In the genomic region with DNA sequence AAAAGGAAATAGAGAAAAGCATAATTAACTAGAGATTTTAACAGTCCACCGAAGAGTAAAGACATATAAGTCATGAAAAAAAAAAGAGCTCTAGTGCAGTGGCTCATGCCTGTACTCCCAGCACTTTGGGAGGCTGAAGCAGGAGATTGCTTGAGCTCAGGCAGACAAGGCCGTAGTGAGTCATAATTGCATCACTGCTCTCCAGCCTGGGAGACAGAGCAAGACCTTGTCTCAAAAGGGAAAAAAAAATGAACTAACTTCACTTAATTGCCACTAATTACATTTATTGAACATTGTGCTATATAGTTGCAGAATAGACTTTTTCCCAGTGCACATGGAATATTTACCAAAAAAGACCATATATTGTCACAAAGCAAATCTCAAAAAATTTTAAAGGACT, we compare ENCODE assay signal across 10 cellular contexts.
DNase-seq lines count a peak whose midpoint lies in the region; TF ChIP-seq lines count a peak whose summit lies in the region.
"Had no signal": no experiment of that assay in that cellular context is flagged by ENCODE, and none has a peak within 500 bp of the region (broad histone marks: within the 10 kb centered on the region; RNA-seq: fewer than 3 reads in every experiment).

No MANE protein-coding gene starts in this region.

- no peaks in the 10 kb centered on the region for H3K79me2 ChIP-seq in hepatocyte

- H3K4me3 ChIP-seq in BJ (ENCODE audit: low read depth, low read length) (no peak overlapping the region), hepatocyte (no peak overlapping the region)

- no peaks in the 10 kb centered on the region for H3K9me2 ChIP-seq in hepatocyte (replicated peaks; ENCODE audit: insufficient read depth)

- no peak overlapping the region for H2AFZ ChIP-seq in hepatocyte

- POLR2A ChIA-PET in BJ (lab: Charles Lee) = interaction anchor here (0.6 to 0.7 kb wide), 2 partner anchors 39 to 136 kb away, joined by 3 to 7 read pairs; no protein-coding TSS in a partner anchor

- CTCF ChIA-PET in BJ (lab: Yijun Ruan, JAX) = no interaction called here

- no peaks in the 10 kb centered on the region for H3K36me3 ChIP-seq in BJ (ENCODE audit: control insufficient read depth, insufficient read depth, low read length)
- no peaks in the 10 kb centered on the region for H3K36me3 ChIP-seq in hepatocyte (replicated peaks; ENCODE audit: insufficient read depth, low read depth)

- intact Hi-C loops in posterior vena cava (cut with DNase I) = no loop called here

- H3K27ac ChIP-seq in hepatocyte = no peak overlapping the region

- 57% methylated on average over 2 of the region's 2 CpGs for WGBS in hepatocyte (ENCODE audit: low lambda C conversion rate, missing lambda C conversion rate)

- H4K20me1 ChIP-seq in hepatocyte (ENCODE audit: insufficient read depth, poor library complexity, severe bottlenecking) = no peaks in the 10 kb centered on the region

- no peaks in the 10 kb centered on the region for H3K9me3 ChIP-seq in hepatocyte (ENCODE audit: low read depth)

- TF ChIP-seq CTCF in BJ (IDR thresholded peaks at IDR 0.05; ENCODE audit: insufficient read depth, low read depth, low read length) = no peak
- no peak for TF ChIP-seq CTCF in hepatocyte (IDR thresholded peaks at IDR 0.05; ENCODE audit: poor library complexity)

- DNase-seq in BJ (ENCODE audit: low read depth) (peak; percentile 64), HT1080 (ENCODE audit: low read depth) (peak; percentile 96), SW480 (ENCODE audit: low spot score) (peak; percentile 51), hepatocyte (ENCODE audit: low spot score) (peak; percentile 55), posterior vena cava (ENCODE audit: low spot score) (no peak), pons (ENCODE audit: low spot score) (no peak), epidermal melanocyte (ENCODE audit: insufficient read length, low spot score) (no peak), C1 segment of cervical spinal cord (lab: John Stamatoyannopoulos, UW) (no peak)
- DNase-seq: activated T-cell treated with anti-CD3 and anti-CD28 coated beads, Interleukin-2, amount 50 U/mL, for 24 hours; NCI-H524 had no signal

- no peak overlapping the region for H3K4me2 ChIP-seq in hepatocyte

- H3K4me1 ChIP-seq in hepatocyte (ENCODE audit: insufficient read depth) = peaks cover 6% of the 10 kb centered on the region

- H3K27me3 ChIP-seq in BJ (ENCODE audit: control insufficient read depth, insufficient read depth, low read length) = no peaks in the 10 kb centered on the region
- H3K27me3 ChIP-seq in hepatocyte = no peaks in the 10 kb centered on the region

Comparison
In these comparisons a context has a peak if more than half of its experiments do, and no peak if none do; other contexts are left out.
1. DNase-seq: peak in BJ (single experiment), HT1080 (single experiment), SW480 (single experiment) and hepatocyte (single experiment); none in posterior vena cava (single experiment), pons (single experiment), epidermal melanocyte (single experiment) and C1 segment of cervical spinal cord (0 of 14).